ENCODE assay signal across 1 cellular context in the genomic region with DNA sequence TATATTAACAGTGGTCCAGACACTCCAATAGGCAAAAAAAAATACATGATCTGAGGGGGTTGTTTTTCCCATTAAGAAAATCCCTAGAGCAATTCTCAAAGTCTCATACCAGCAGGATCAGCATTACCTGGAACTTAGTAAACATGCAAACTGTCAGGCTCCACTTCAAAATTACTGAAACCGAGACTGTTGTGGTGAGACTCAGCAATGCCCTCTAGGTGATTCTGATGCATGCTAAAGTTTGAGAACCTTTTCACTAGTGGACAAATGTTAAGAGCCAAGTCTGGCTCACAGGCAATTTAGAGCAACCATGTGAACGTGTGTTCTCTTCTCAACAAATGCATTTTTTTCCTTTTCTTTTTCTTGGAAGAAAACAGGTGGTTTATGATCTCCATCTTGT.
TF ChIP-seq lines count a peak whose summit lies in the region.

No MANE protein-coding gene starts in this region.

TF ChIP-seq in H1, 55 proteins besides CTCF, POLR2A, EP300 and RAD21 (continued from another document):
- no peak for TF ChIP-seq HDAC2 (IDR thresholded peaks at IDR 0.05; ENCODE audit: borderline replicate concordance in 1 of 2, low read depth in 2 of 2, low read length in 2 of 2)
- no peak for TF ChIP-seq PHF8 (conservative IDR thresholded peaks at IDR 0.05; ENCODE audit: low read depth, low read length)
TF ChIP-seq in H1: peak in this region for 0.
